Comparison of ENCODE assay signal across 17 cellular contexts in genomic region chr15:101434032-101434920, GRCh38.
"Had no signal": no experiment of that assay in that cellular context is flagged by ENCODE, and none has a peak within 500 bp of the region (broad histone marks: within the 10 kb centered on the region; RNA-seq: fewer than 3 reads in every experiment).

No MANE protein-coding gene starts in this region.

- DNase-seq: activated B cell treated with CpG ODN at 0.5 μM for 24 hours; activated CD4-positive, alpha-beta T cell treated with anti-CD3 and anti-CD28 coated beads for 36 hours; activated CD4-positive, alpha-beta T cell treated with anti-CD3 and anti-CD28 coated beads, Interleukin-2, amount 50 U/mL, for 4 hours; activated effector memory CD4-positive, alpha-beta T cell treated with anti-CD3 and anti-CD28 coated beads, Interleukin-2, amount 50 U/mL, for 16 hours; activated naive CD4-positive, alpha-beta T cell treated with anti-CD3 and anti-CD28 coated beads, Interleukin-2, amount 10 ng/mL, durations not matched to agents 7 days and 5 days; activated T-cell treated with anti-CD3 and anti-CD28 coated beads for 4 hours; effector CD4-positive, alpha-beta T cell; erythroblast; foreskin keratinocyte; occipital lobe; spleen; stimulated activated CD4-positive, alpha-beta T cell treated with anti-CD3 and anti-CD28 coated beads, Interleukin-4, amount 100 ng/mL, for 1 hour; stimulated activated naive CD4-positive, alpha-beta T cell; T1000; upper lobe of left lung had no signal

- H3K36me3 ChIP-seq: thoracic aorta, upper lobe of left lung had no signal

- H3K27me3 ChIP-seq: foreskin keratinocyte, upper lobe of left lung had no signal

- FAIRE-seq: keratinocyte had no signal

- H3K4me1 ChIP-seq: foreskin keratinocyte had no signal

- H3K4me3 ChIP-seq: spleen, thoracic aorta, upper lobe of left lung had no signal

- H3K27ac ChIP-seq: foreskin keratinocyte, thoracic aorta, upper lobe of left lung had no signal

- ATAC-seq: activated CD4-positive, alpha-beta T cell treated with anti-CD3 and anti-CD28 coated beads for 36 hours; foreskin keratinocyte had no signal

- H3K9me3 ChIP-seq: spleen, thoracic aorta, upper lobe of left lung had no signal
